Comparison of ENCODE assay signal across 13 cellular contexts in genomic region chr1:93750946-93751345, GRCh38.
DNase-seq lines count a peak whose midpoint lies in the region; ATAC-seq and TF ChIP-seq lines count a peak whose summit lies in the region.
"Had no signal": no experiment of that assay in that cellular context is flagged by ENCODE, and none has a peak within 500 bp of the region (broad histone marks: within the 10 kb centered on the region; RNA-seq: fewer than 3 reads in every experiment).

No MANE protein-coding gene starts in this region.

- peaks cover 0 to 2% (median 0%) of the 10 kb centered on the region in 6 donors for H3K9me3 Mint-ChIP-seq in immature natural killer cell

- peak overlapping the region; percentile 92 to 97 (median 94) for H3K27ac Mint-ChIP-seq in immature natural killer cell

- DNase-seq in left ventricle myocardium inferior (no peak), left ventricle myocardium superior (no peak), immature natural killer cell (peak; percentile 67 to 69 (median 67)), OCI-M2 (lab: John Stamatoyannopoulos, UW; ENCODE audit: unreplicated experiment) (no peak), iPS-NIHi11 (ENCODE audit: low spot score) (no peak), medulla oblongata (ENCODE audit: extremely low spot score) (no peak), Ammon's horn (ENCODE audit: low spot score) (no peak)
- DNase-seq: activated CD4-positive, alpha-beta T cell treated with anti-CD3 and anti-CD28 coated beads for 4 hours; activated naive CD4-positive, alpha-beta T cell treated with anti-CD3 and anti-CD28 coated beads, Interleukin-2, amount 50 U/mL, for 16 hours; cortex of kidney; left lung had no signal

- H3K27ac ChIP-seq in left ventricle myocardium inferior (replicated peaks) (peak overlapping the region; percentile 67), KOPT-K1 (ENCODE audit: low read depth, low read length, poor library complexity, severe bottlenecking) (peak overlapping the region; percentile 92)
- H3K27ac ChIP-seq: left lung had no signal

- peaks cover 7% of the 10 kb centered on the region for H3K27me3 ChIP-seq in left ventricle myocardium inferior (ENCODE audit: low read depth)
- H3K27me3 ChIP-seq: gastroesophageal sphincter, left lung had no signal

- H3K36me3 Mint-ChIP-seq in immature natural killer cell: peaks cover 4 to 11% (median 4%) of the 10 kb centered on the region in 3 donors

- peaks cover 44 to 51% of the 10 kb centered on the region in 2 donors for H3K4me1 Mint-ChIP-seq in immature natural killer cell

- peak overlapping the region; percentile 70 to 78 (median 76) for H3K4me3 Mint-ChIP-seq in immature natural killer cell

- intact Hi-C loops in left ventricle myocardium inferior (cut with micrococcal nuclease) (no loop called here), left ventricle myocardium superior (cut with micrococcal nuclease) (no loop called here)

- peaks cover 2 to 18% (median 13%) of the 10 kb centered on the region in 3 donors for H3K27me3 Mint-ChIP-seq in immature natural killer cell (ENCODE audit: low read depth in 3 of 3)

- ATAC-seq in left ventricle myocardium superior: no peak

- peaks cover 7% of the 10 kb centered on the region for H3K9me3 ChIP-seq in left ventricle myocardium inferior (replicated peaks)
- peaks cover 8% of the 10 kb centered on the region for H3K9me3 ChIP-seq in KOPT-K1 (ENCODE audit: insufficient read depth, low read length, poor library complexity, severe bottlenecking)
- H3K9me3 ChIP-seq: left lung had no signal

- peaks cover 39% of the 10 kb centered on the region for H3K4me1 ChIP-seq in left ventricle myocardium inferior

- H3K36me3 ChIP-seq in left ventricle myocardium inferior (no peaks in the 10 kb centered on the region), KOPT-K1 (ENCODE audit: insufficient read depth, low read length) (no peaks in the 10 kb centered on the region)
- H3K36me3 ChIP-seq: gastroesophageal sphincter, left lung had no signal

- no peak overlapping the region for H3K4me3 ChIP-seq in left ventricle myocardium inferior
- H3K4me3 ChIP-seq: gastroesophageal sphincter, left lung had no signal

- TF ChIP-seq CTCF in left ventricle myocardium inferior (IDR thresholded peaks at IDR 0.05; ENCODE audit: borderline replicate concordance): no peak

Comparison
In these comparisons a context has a peak if more than half of its experiments do, and no peak if none do; other contexts are left out.
1. DNase-seq: peak in immature natural killer cell (3 of 3); none in left ventricle myocardium inferior (single experiment), left ventricle myocardium superior (single experiment), OCI-M2 (single experiment), iPS-NIHi11 (single experiment), medulla oblongata (single experiment) and Ammon's horn (single experiment).